ENCODE assay signal across 19 cellular contexts in the genomic region with DNA sequence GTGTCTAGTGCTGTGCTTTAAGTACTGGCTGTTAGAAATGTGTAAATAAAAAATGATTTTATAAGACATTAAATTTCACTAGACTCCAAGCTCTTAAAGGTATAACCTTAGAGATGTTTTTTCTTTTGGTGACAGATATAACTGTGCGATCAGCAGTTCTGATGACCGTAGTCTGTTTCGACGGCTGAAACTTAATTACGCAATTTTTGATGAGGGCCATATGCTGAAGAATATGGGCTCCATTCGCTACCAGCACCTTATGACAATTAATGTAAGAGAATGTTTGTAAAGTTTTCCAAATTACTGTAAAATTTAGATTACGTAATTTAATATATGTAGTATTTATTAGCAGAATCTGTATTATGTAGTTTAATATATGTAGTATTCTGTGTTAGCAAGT.
A peak's percentile ranks its signal among the peaks of the same experiment; 100 is the strongest.
DNase-seq lines count a peak whose midpoint lies in the region; ATAC-seq, FAIRE-seq and TF ChIP-seq lines count a peak whose summit lies in the region.
"Had no signal": no experiment of that assay in that cellular context is flagged by ENCODE, and none has a peak within 500 bp of the region (broad histone marks: within the 10 kb centered on the region; RNA-seq: fewer than 3 reads in every experiment).

No MANE protein-coding gene starts in this region.

- no peak overlapping the region for H3K27ac ChIP-seq in HepG2 (ENCODE audit: extremely low read length, insufficient read depth, low read length)
- no peak overlapping the region for H3K27ac ChIP-seq in right lobe of liver
- H3K27ac ChIP-seq in K562 (ENCODE audit: extremely low read depth, low read depth, low read length), result no peak overlapping the region
- H3K27ac ChIP-seq in tibial artery, result no peak overlapping the region
- H3K27ac ChIP-seq: 22Rv1, BLaER1, C4-2B had no signal

- H4K20me1 ChIP-seq in HepG2 (ENCODE audit: insufficient read depth, low read length) (no peaks in the 10 kb centered on the region), K562 (replicated peaks; ENCODE audit: control insufficient read depth, insufficient read depth, low read length) (no peaks in the 10 kb centered on the region)

- in situ Hi-C loops in HepG2 (cut with HindIII; ENCODE audit: extremely low pct_ligation_motif_present, low pct_unique_long_range_greater_than_20kb), result no loop called here
- in situ Hi-C loops in K562 (cut with MboI), result no loop called here

- no peaks in the 10 kb centered on the region for H3K27me3 ChIP-seq in HepG2 (ENCODE audit: control insufficient read depth in 1 of 2, insufficient read depth in 2 of 2, low read length in 2 of 2)
- no peaks in the 10 kb centered on the region for H3K27me3 ChIP-seq in right lobe of liver
- H3K27me3 ChIP-seq in K562 (ENCODE audit: control insufficient read depth in 2 of 2, insufficient read depth in 2 of 2, low read length in 2 of 2), result no peaks in the 10 kb centered on the region
- no peaks in the 10 kb centered on the region for H3K27me3 ChIP-seq in tibial artery
- H3K27me3 ChIP-seq: BE2C, BLaER1 had no signal

- DNase-seq in HepG2 (ENCODE audit: low spot score), result no peak
- no peak for DNase-seq in right lobe of liver
- DNase-seq in K562 (ENCODE audit: extremely low read depth in 1 of 4, low spot score in 3 of 4), result no peak
- no peak for DNase-seq in NOMO-1 treated with dmso at 0.1 percent for 144 hours (lab: John Stamatoyannopoulos, UW; ENCODE audit: unreplicated experiment)
- no peak for DNase-seq in tibial artery
- DNase-seq: ACHN; BE2C; Caco-2; Calu3; CD4-positive, alpha-beta T cell; CD8-positive, alpha-beta T cell; DMS79 treated with DMSO at 0.1 percent for 48 hours; GF-D8 had no signal

- TF ChIP-seq RAD21 in HepG2 (CRISPR knock-in tag; IDR thresholded peaks at IDR 0.05), result no peak
- no peak for TF ChIP-seq RAD21 in K562 (CRISPR knock-in tag; conservative IDR thresholded peaks at IDR 0.05 in 1 of 2, IDR thresholded peaks at IDR 0.05 in 1 of 2)

- H3K79me2 ChIP-seq in HepG2 (ENCODE audit: insufficient read depth, low read length) (no peaks in the 10 kb centered on the region), K562 (ENCODE audit: control insufficient read depth, insufficient read depth, low read length) (no peaks in the 10 kb centered on the region)

- H3K4me2 ChIP-seq in HepG2 (ENCODE audit: low read depth, low read length), result no peak overlapping the region
- no peak overlapping the region for H3K4me2 ChIP-seq in K562 (ENCODE audit: insufficient read depth, low read length)
- H3K4me2 ChIP-seq: BLaER1 had no signal

- BruUV-seq in HepG2 (replicated peaks; lab: Mats Ljungman, UMichigan) (no TSS peak), K562 (replicated peaks; lab: Mats Ljungman, UMichigan) (no TSS peak)

- TF ChIP-seq CTCF in HepG2 (CRISPR knock-in tag; IDR thresholded peaks at IDR 0.05) (no peak), right lobe of liver (IDR thresholded peaks at IDR 0.05) (no peak), K562 (IDR thresholded peaks at IDR 0.05 in 2 of 3, conservative IDR thresholded peaks at IDR 0.05 in 1 of 3; ENCODE audit: insufficient read depth in 2 of 3, low read depth in 1 of 3, low read length in 3 of 3) (no peak), tibial artery (IDR thresholded peaks at IDR 0.05) (no peak)

- H3K4me1 ChIP-seq in HepG2 (ENCODE audit: insufficient read depth, low read length) (no peaks in the 10 kb centered on the region), right lobe of liver (peaks cover 0 to 8% (median 0%) of the 10 kb centered on the region in 4 donors), K562 (replicated peaks in 1 of 2; ENCODE audit: control insufficient read depth in 2 of 2, insufficient read depth in 2 of 2, low read length in 2 of 2) (no peaks in the 10 kb centered on the region), tibial artery (no peaks in the 10 kb centered on the region)
- H3K4me1 ChIP-seq: BLaER1, Caco-2 had no signal

- no peaks in the 10 kb centered on the region for H3K9me3 ChIP-seq in HepG2 (ENCODE audit: low read length)
- no peaks in the 10 kb centered on the region for H3K9me3 ChIP-seq in right lobe of liver
- H3K9me3 ChIP-seq in K562 (replicated peaks; ENCODE audit: control insufficient read depth, insufficient read depth, low read depth, low read length), result no peaks in the 10 kb centered on the region
- no peaks in the 10 kb centered on the region for H3K9me3 ChIP-seq in tibial artery
- H3K9me3 ChIP-seq: BE2C, BLaER1, Caco-2 had no signal

- POLR2A ChIA-PET in HepG2 (lab: Yijun Ruan, JAX) (no interaction called here), K562 (lab: Yijun Ruan, JAX) (no interaction called here)

- intact Hi-C loops in HepG2 (cut with micrococcal nuclease; ENCODE audit: unreplicated experiment) (no loop called here), right lobe of liver (cut with DNase I) (no loop called here), K562 (cut with micrococcal nuclease) (no loop called here), tibial artery (cut with DNase I; ENCODE audit: low total_unique reads) (no loop called here)

- TF ChIP-seq EP300 in HepG2 (IDR thresholded peaks at IDR 0.05; ENCODE audit: low read depth in 2 of 2, low read length in 2 of 2), result no peak
- no peak for TF ChIP-seq EP300 in HepG2 (CRISPR knock-in tag; IDR thresholded peaks at IDR 0.05; ENCODE audit: borderline replicate concordance)
- TF ChIP-seq EP300 in K562 (IDR thresholded peaks at IDR 0.05; ENCODE audit: low read length), result no peak

- TF ChIP-seq POLR2A in HepG2 (IDR thresholded peaks at IDR 0.05; ENCODE audit: insufficient read depth in 1 of 2, low read depth in 2 of 2, low read length in 2 of 2) (no peak), right lobe of liver (IDR thresholded peaks at IDR 0.05) (no peak), K562 (conservative IDR thresholded peaks at IDR 0.05) (no peak)

- 97% methylated on average over 7 of the region's 7 CpGs for WGBS in HepG2 (ENCODE audit: low lambda C conversion rate)
- WGBS in right lobe of liver (ENCODE audit: insufficient coverage, low coverage, low lambda C conversion rate, missing lambda C conversion rate), result 94% methylated on average over 7 of the region's 7 CpGs
- WGBS in K562 (ENCODE audit: insufficient coverage, low coverage, missing lambda C conversion rate), result 97% methylated on average over 7 of the region's 7 CpGs

- H3K9ac ChIP-seq in HepG2 (ENCODE audit: insufficient read depth, low read depth, low read length) (no peak overlapping the region), K562 (ENCODE audit: insufficient read depth in 1 of 2, low read depth in 2 of 2, low read length in 2 of 2) (no peak overlapping the region)
- H3K9ac ChIP-seq: BLaER1 had no signal

- H3K36me3 ChIP-seq in HepG2 (replicated peaks in 1 of 2; ENCODE audit: control insufficient read depth in 1 of 2, insufficient read depth in 2 of 2, low read length in 2 of 2) (peaks cover 5 to 52% of the 10 kb centered on the region in 2 experiments), right lobe of liver (peaks cover 0 to 40% (median 9%) of the 10 kb centered on the region in 4 donors), K562 (ENCODE audit: control insufficient read depth, insufficient read depth, low read length) (peaks cover 76% of the 10 kb centered on the region), tibial artery (peaks cover 66 to 90% (median 82%) of the 10 kb centered on the region in 3 donors)

- H3K4me3 ChIP-seq in HepG2 (replicated peaks in 1 of 3; ENCODE audit: insufficient read depth in 1 of 3, low read depth in 2 of 3, low read length in 3 of 3), result no peak overlapping the region
- H3K4me3 ChIP-seq in right lobe of liver, result no peak overlapping the region
- H3K4me3 ChIP-seq in K562, result no peak overlapping the region
- no peak overlapping the region for H3K4me3 ChIP-seq in tibial artery
- H3K4me3 ChIP-seq: BLaER1 had no signal

- H3K9me1 ChIP-seq in K562 (ENCODE audit: control insufficient read depth, insufficient read depth, low read length), result no peaks in the 10 kb centered on the region

- ATAC-seq in HepG2 (no peak), right lobe of liver (no peak), K562 (no peak)
- ATAC-seq: CD8-positive, alpha-beta T cell had no signal

- no peak overlapping the region for H2AFZ ChIP-seq in HepG2 (ENCODE audit: low read length)
- no peak overlapping the region for H2AFZ ChIP-seq in K562 (ENCODE audit: low read depth, low read length)

- CTCF ChIA-PET in HepG2 (lab: Yijun Ruan, JAX; ENCODE audit: low intra/inter-chr PET ratio, low total read pairs), result no interaction called here
- CTCF ChIA-PET in K562 (lab: Yijun Ruan, JAX; ENCODE audit: low intra/inter-chr PET ratio), result no interaction called here

- FAIRE-seq in HepG2 (lab: Jason Lieb, UNC) (no peak), K562 (lab: Jason Lieb, UNC) (no peak)
- FAIRE-seq: D721Med, GM12891, GM19239 had no signal

TF ChIP-seq in HepG2, 621 proteins besides CTCF, POLR2A, EP300 and RAD21:
- TF ChIP-seq MAFK (conservative IDR thresholded peaks at IDR 0.05 in 1 of 2, IDR thresholded peaks at IDR 0.05 in 1 of 2; ENCODE audit: low read length in 2 of 2) (peak in 1 of 2 experiments; percentile 32; a peak in 1 of 4 replicates), KLF12 (CRISPR knock-in tag; IDR thresholded peaks at IDR 0.05; ENCODE audit: borderline replicate concordance) (no peak), CEBPB (IDR thresholded peaks at IDR 0.05; ENCODE audit: borderline replicate concordance, low read depth, low read length) (peak; percentile 70), ZNF572 (CRISPR knock-in tag; IDR thresholded peaks at IDR 0.05) (no peak), ZSCAN31 (CRISPR knock-in tag; IDR thresholded peaks at IDR 0.05; ENCODE audit: low read depth) (no peak), HOXA9 (CRISPR knock-in tag; IDR thresholded peaks at IDR 0.05; ENCODE audit: borderline replicate concordance) (no peak)

TF ChIP-seq in K562, 482 proteins besides CTCF, POLR2A, EP300 and RAD21:
- TF ChIP-seq MCM3 (IDR thresholded peaks at IDR 0.05) (no peak), MXI1 (IDR thresholded peaks at IDR 0.05; ENCODE audit: low read depth, low read length) (no peak), CEBPG (CRISPR knock-in tag; IDR thresholded peaks at IDR 0.05) (no peak), CEBPG (tag; conservative IDR thresholded peaks at IDR 0.05 in 1 of 2, IDR thresholded peaks at IDR 0.05 in 1 of 2) (peak; percentile 11 to 85; a peak in 2 of 4 replicates), CEBPB (tag; IDR thresholded peaks at IDR 0.05) (peak; percentile 80), ZNF316 (IDR thresholded peaks at IDR 0.05) (peak; percentile 24; the same call in 1 of the 2 replicates), NCOA6 (IDR thresholded peaks at IDR 0.05) (no peak), ARNT (IDR thresholded peaks at IDR 0.05) (no peak), ZNF76 (CRISPR knock-in tag; IDR thresholded peaks at IDR 0.05; ENCODE audit: borderline replicate concordance) (no peak), TBP (optimal IDR thresholded peaks at IDR 0.05; ENCODE audit: low read depth, low read length) (no peak), ZEB2 (IDR thresholded peaks at IDR 0.05) (no peak)
TF ChIP-seq in K562: peak in this region for 3.
